Comparison of ENCODE assay signal across 16 cellular contexts in the genomic region with DNA sequence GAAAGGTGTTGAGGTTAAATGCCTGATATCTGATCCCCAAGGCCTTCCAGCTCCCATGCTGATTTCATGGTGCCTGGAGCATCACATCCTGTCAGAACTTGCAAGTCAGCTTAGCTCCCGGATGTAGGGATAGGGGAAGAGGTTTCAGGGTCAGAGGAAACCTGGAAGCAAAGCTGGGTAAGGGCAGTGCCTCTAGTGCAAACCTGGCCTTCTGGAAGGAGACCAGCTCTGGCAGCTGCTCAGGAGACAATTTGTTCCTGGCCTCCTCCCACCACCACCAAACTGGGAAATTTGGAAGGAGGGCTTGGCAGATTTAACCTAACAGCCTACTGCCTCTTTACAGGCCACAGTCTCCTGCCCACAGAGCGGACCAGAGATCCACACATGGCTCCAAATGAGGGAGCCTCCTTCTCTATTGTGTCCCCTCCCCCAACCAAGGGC. TPM values are rescaled to one million over a fixed set of nuclear protein-coding genes. Genes with fewer than 3 reads are reported as not detected.
DNase-seq lines count a peak whose midpoint lies in the region; ATAC-seq and TF ChIP-seq lines count a peak whose summit lies in the region.
"Had no signal": no experiment of that assay in that cellular context is flagged by ENCODE, and none has a peak within 500 bp of the region (broad histone marks: within the 10 kb centered on the region; RNA-seq: fewer than 3 reads in every experiment).

No MANE protein-coding gene starts in this region.

- H3K36me3 Mint-ChIP-seq in natural killer cell treated with Interleukin-12 subunit alpha and Interleukin-12 subunit beta and Interleukin-15 and Interleukin-18, amount 100 ng/mL, for 72 hours: peaks cover 22% of the 10 kb centered on the region
- H3K36me3 Mint-ChIP-seq: type B pancreatic cell had no signal

- H3K4me1 ChIP-seq in foreskin keratinocyte: peaks cover 7% of the 10 kb centered on the region
- H3K4me1 ChIP-seq in psoas muscle: peaks cover 19% of the 10 kb centered on the region

- no peak for DNase-seq in Right ventricle myocardium inferior (ENCODE audit: missing footprints)
- DNase-seq in cardiac septum (ENCODE audit: low spot score): no peak
- peak in 1 of 2 donors; percentile 69 for DNase-seq in foreskin keratinocyte
- DNase-seq in psoas muscle: peak in 1 of 2 donors; percentile 87
- no peak for DNase-seq in natural killer cell treated with Interleukin-12 subunit alpha and Interleukin-12 subunit beta and Interleukin-15 and Interleukin-18, amount 100 ng/mL, for 72 hours (ENCODE audit: low spot score)
- no peak for DNase-seq in T1000 (lab: John Stamatoyannopoulos, UW)
- DNase-seq: activated naive CD4-positive, alpha-beta T cell treated with Interleukin-2 at 50 U/mL for 16 hours; effector memory CD8-positive, alpha-beta T cell; islet precursor cell; NCI-H1092 treated with DMSO at 0.1 percent for 48 hours; NCI-H2227 treated with DMSO at 0.1 percent for 48 hours; OCI-M1; stimulated activated CD4-positive, alpha-beta T cell treated with anti-CD3 and anti-CD28 coated beads, Interleukin-15, amount 100 ng/mL, for 24 hours had no signal

- no peak overlapping the region for H3K27ac Mint-ChIP-seq in natural killer cell treated with Interleukin-12 subunit alpha and Interleukin-12 subunit beta and Interleukin-15 and Interleukin-18, amount 100 ng/mL, for 72 hours
- H3K27ac Mint-ChIP-seq: effector memory CD8-positive, alpha-beta T cell; type B pancreatic cell had no signal

- intact Hi-C loops in Right ventricle myocardium inferior (cut with DNase I) (no loop called here), cardiac septum (cut with DNase I) (no loop called here), psoas muscle (cut with DNase I) (no loop called here)

- 20 to 37% (median 36%) methylated on average over 2 of the region's 2 CpGs for WGBS in psoas muscle, 3 donors

- H3K9me3 Mint-ChIP-seq in natural killer cell treated with Interleukin-12 subunit alpha and Interleukin-12 subunit beta and Interleukin-15 and Interleukin-18, amount 100 ng/mL, for 72 hours: peaks cover 12% of the 10 kb centered on the region

- no peaks in the 10 kb centered on the region for H3K4me1 Mint-ChIP-seq in natural killer cell treated with Interleukin-12 subunit alpha and Interleukin-12 subunit beta and Interleukin-15 and Interleukin-18, amount 100 ng/mL, for 72 hours (ENCODE audit: low read depth in 2 of 2)

- H3K4me3 ChIP-seq in psoas muscle: no peak overlapping the region

- H3K27me3 ChIP-seq in foreskin keratinocyte (no peaks in the 10 kb centered on the region), psoas muscle (ENCODE audit: insufficient read depth in 3 of 3, low read length in 2 of 3) (peaks cover 0 to 3% (median 0%) of the 10 kb centered on the region in 3 donors)

- peaks cover 25% of the 10 kb centered on the region for H3K9me3 ChIP-seq in psoas muscle

- ATAC-seq in Right ventricle myocardium inferior (peak; percentile 77), foreskin keratinocyte (peak; percentile 23), psoas muscle (peak; percentile 39 to 76 (median 68)), HG03469 (IDR thresholded peaks at IDR 0.05; ENCODE audit: unreplicated experiment) (no peak), SK-N-SH treated with all-trans-retinoic acid at 6 μM for 48 hours (no peak)
- ATAC-seq in natural killer cell treated with Interleukin-12 subunit alpha and Interleukin-12 subunit beta and Interleukin-15 and Interleukin-18, amount 100 ng/mL, for 72 hours: no peak
- ATAC-seq: effector memory CD8-positive, alpha-beta T cell had no signal

- no peaks in the 10 kb centered on the region for H3K36me3 ChIP-seq in psoas muscle (ENCODE audit: insufficient read depth in 1 of 2, low read depth in 1 of 2)

- H3K4me3 Mint-ChIP-seq in natural killer cell treated with Interleukin-12 subunit alpha and Interleukin-12 subunit beta and Interleukin-15 and Interleukin-18, amount 100 ng/mL, for 72 hours: no peak overlapping the region
- H3K4me3 Mint-ChIP-seq: effector memory CD8-positive, alpha-beta T cell; type B pancreatic cell had no signal

- H3K27ac ChIP-seq in foreskin keratinocyte: no peak overlapping the region
- H3K27ac ChIP-seq in psoas muscle: peak overlapping the region; percentile 23

- peaks cover 21 to 35% of the 10 kb centered on the region in 2 donors for H3K27me3 Mint-ChIP-seq in natural killer cell treated with Interleukin-12 subunit alpha and Interleukin-12 subunit beta and Interleukin-15 and Interleukin-18, amount 100 ng/mL, for 72 hours
- H3K27me3 Mint-ChIP-seq: type B pancreatic cell had no signal

- TF ChIP-seq CTCF in foreskin keratinocyte (conservative IDR thresholded peaks at IDR 0.05) (no peak), psoas muscle (IDR thresholded peaks at IDR 0.05) (no peak)

TF ChIP-seq in SK-N-SH treated with all-trans-retinoic acid at 6 μM for 48 hours, 23 proteins besides CTCF, POLR2A, EP300 and RAD21:
- TF ChIP-seq GLIS3 (CRISPR knock-in tag; IDR thresholded peaks at IDR 0.05) (no peak), CREB5 (CRISPR knock-in tag; IDR thresholded peaks at IDR 0.05; ENCODE audit: low read depth) (no peak)

RNA-seq across cellular contexts. Expression of gene TSKU, which starts 9.2 kb away (rescaled TPM):
- total RNA-seq in Right ventricle myocardium inferior: 16.2 TPM
- 6.9 TPM for total RNA-seq in cardiac septum
- total RNA-seq in foreskin keratinocyte: 41.4 and 43.3 TPM in 2 replicates
- polyA plus RNA-seq in foreskin keratinocyte: 39.5 and 40.8 TPM in 2 replicates
- 10 to 100 TPM in 1 of 4 donors, 1 to 10 TPM in 3; 3.1 to 11.4 (median 3.8) TPM for total RNA-seq in psoas muscle
- 1 to 10 TPM; 3.2 to 5.1 (median 4.7) TPM for polyA plus RNA-seq in psoas muscle
- total RNA-seq in natural killer cell treated with Interleukin-12 subunit alpha and Interleukin-12 subunit beta and Interleukin-15 and Interleukin-18, amount 100 ng/mL, for 72 hours: not detected

Comparison
In these comparisons a context has a peak if more than half of its experiments do, and no peak if none do; other contexts are left out.
1. ATAC-seq: peak in Right ventricle myocardium inferior (single experiment), foreskin keratinocyte (single experiment) and psoas muscle (4 of 4); none in HG03469 (single experiment), SK-N-SH treated with all-trans-retinoic acid at 6 μM for 48 hours (single experiment) and natural killer cell treated with Interleukin-12 subunit alpha and Interleukin-12 subunit beta and Interleukin-15 and Interleukin-18, amount 100 ng/mL, for 72 hours (0 of 2).